Comparison of ENCODE assay signal across 22 cellular contexts in the genomic region with DNA sequence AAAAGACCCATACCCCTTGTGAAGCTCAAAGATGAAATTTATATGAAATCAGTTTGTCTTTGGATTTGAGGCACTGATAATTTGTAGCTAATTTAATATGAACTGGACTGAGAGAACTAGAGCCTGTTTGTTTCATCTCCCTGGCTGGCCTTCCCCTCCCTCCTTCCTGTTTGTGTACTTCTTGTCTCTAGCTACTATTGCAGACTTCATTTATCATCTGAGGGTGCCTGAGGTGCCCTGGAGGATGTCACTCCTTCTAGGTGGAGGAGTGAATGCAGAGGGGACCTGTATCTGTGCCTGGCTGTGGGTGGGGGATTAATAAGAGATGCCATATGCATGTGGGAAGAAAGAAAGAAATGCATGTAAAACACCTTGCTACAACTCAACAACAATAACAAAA. TPM values are rescaled to one million over a fixed set of nuclear protein-coding genes. Genes with fewer than 3 reads are reported as not detected.
DNase-seq lines count a peak whose midpoint lies in the region; ATAC-seq lines count a peak whose summit lies in the region.
"Had no signal": no experiment of that assay in that cellular context is flagged by ENCODE, and none has a peak within 500 bp of the region (broad histone marks: within the 10 kb centered on the region; RNA-seq: fewer than 3 reads in every experiment).

No MANE protein-coding gene starts in this region.

- intact Hi-C loops in activated CD4-positive, alpha-beta T cell treated with anti-CD3 and anti-CD28 coated beads for 36 hours (cut with DNase I, micrococcal nuclease): no loop called here
- intact Hi-C loops in CD4-positive, alpha-beta memory T cell (cut with micrococcal nuclease): no loop called here

- H3K27me3 Mint-ChIP-seq in activated CD4-positive, alpha-beta T cell treated with anti-CD3 and anti-CD28 coated beads for 36 hours: no peaks in the 10 kb centered on the region
- no peaks in the 10 kb centered on the region for H3K27me3 Mint-ChIP-seq in CD4-positive, alpha-beta memory T cell
- peaks cover 3% of the 10 kb centered on the region for H3K27me3 Mint-ChIP-seq in activated CD8-positive, alpha-beta T cell treated with anti-CD3 and anti-CD28 coated beads, Interleukin-2, amount 10 ng/mL, durations not matched to agents 7 days and 5 days (ENCODE audit: low read depth)
- H3K27me3 Mint-ChIP-seq in naive thymus-derived CD8-positive, alpha-beta T cell: peaks cover 0 to 9% (median 0%) of the 10 kb centered on the region in 5 donors

- POLR2A ChIA-PET in activated CD4-positive, alpha-beta T cell treated with anti-CD3 and anti-CD28 coated beads for 36 hours (lab: Charles Lee): no interaction called here
- POLR2A ChIA-PET in CD4-positive, alpha-beta memory T cell (lab: Charles Lee; ENCODE audit: partially characterized antibody): interaction anchor here (0.7 to 2.1 kb wide), 4 partner anchors 9 to 74 kb away, joined by 3 to 6 read pairs (median 4); no protein-coding TSS in a partner anchor
- POLR2A ChIA-PET in activated CD8-positive, alpha-beta T cell treated with anti-CD3 and anti-CD28 coated beads, Interleukin-2, amount 10 ng/mL, durations not matched to agents 7 days and 5 days (lab: Charles Lee): interaction anchor here (0.6 to 1.6 kb wide), 3 partner anchors 9 to 108 kb away, joined by 3 to 6 read pairs (median 4); no protein-coding TSS in a partner anchor
- POLR2A ChIA-PET in naive thymus-derived CD8-positive, alpha-beta T cell (lab: Charles Lee): interaction anchor here (0.6 to 2.9 kb wide), 13 partner anchors 10 to 376 kb away, joined by 3 to 35 read pairs (median 4); partner anchors contain the start of genes NDFIP1 and RNF14

- no peaks in the 10 kb centered on the region for H3K9me3 ChIP-seq in CD4-positive, alpha-beta memory T cell (ENCODE audit: control insufficient read depth in 1 of 2, low read length in 2 of 2)
- H3K9me3 ChIP-seq: BE2C, MG63, Peyer's patch had no signal

- no peak for ATAC-seq in activated CD4-positive, alpha-beta T cell treated with anti-CD3 and anti-CD28 coated beads for 36 hours
- ATAC-seq in activated CD8-positive, alpha-beta T cell treated with anti-CD3 and anti-CD28 coated beads, Interleukin-2, amount 10 ng/mL, durations not matched to agents 7 days and 5 days: peak; percentile 36
- peak in 1 of 2 donors; percentile 62 for ATAC-seq in naive thymus-derived CD8-positive, alpha-beta T cell
- ATAC-seq: HCT116 had no signal

- H3K36me3 ChIP-seq in CD4-positive, alpha-beta memory T cell (ENCODE audit: insufficient read depth, low read length): no peaks in the 10 kb centered on the region
- H3K36me3 ChIP-seq: BE2C, MG63, Peyer's patch had no signal

- H3K36me3 Mint-ChIP-seq in activated CD4-positive, alpha-beta T cell treated with anti-CD3 and anti-CD28 coated beads for 36 hours (ENCODE audit: low read depth): no peaks in the 10 kb centered on the region
- H3K36me3 Mint-ChIP-seq in CD4-positive, alpha-beta memory T cell: no peaks in the 10 kb centered on the region
- H3K36me3 Mint-ChIP-seq in activated CD8-positive, alpha-beta T cell treated with anti-CD3 and anti-CD28 coated beads, Interleukin-2, amount 10 ng/mL, durations not matched to agents 7 days and 5 days (ENCODE audit: low read depth): peaks cover 9% of the 10 kb centered on the region
- no peaks in the 10 kb centered on the region for H3K36me3 Mint-ChIP-seq in naive thymus-derived CD8-positive, alpha-beta T cell
- H3K36me3 Mint-ChIP-seq: IgD-negative memory B cell had no signal

- no peaks in the 10 kb centered on the region for H3K27me3 ChIP-seq in CD4-positive, alpha-beta memory T cell (ENCODE audit: insufficient read depth, low read length)
- H3K27me3 ChIP-seq: BE2C, MG63, Peyer's patch had no signal

- DNase-seq in activated CD4-positive, alpha-beta T cell treated with anti-CD3 and anti-CD28 coated beads for 36 hours: no peak
- DNase-seq in activated CD4-positive, alpha-beta T cell treated with anti-CD3 and anti-CD28 coated beads, Interleukin-2, amount 50 U/mL, for 4 hours: no peak
- no peak for DNase-seq in CD4-positive, alpha-beta memory T cell
- DNase-seq in activated CD8-positive, alpha-beta T cell treated with anti-CD3 and anti-CD28 coated beads, Interleukin-2, amount 10 ng/mL, durations not matched to agents 7 days and 5 days: no peak
- peak in 1 of 10 donors; percentile 24 for DNase-seq in naive thymus-derived CD8-positive, alpha-beta T cell
- no peak for DNase-seq in NAMALWA (ENCODE audit: low spot score)
- DNase-seq in NCI-H526 treated with DMSO at 0.1 percent for 48 hours (lab: John Stamatoyannopoulos, UW): no peak
- no peak for DNase-seq in NCI-H187 treated with DMSO at 0.1 percent for 48 hours (lab: John Stamatoyannopoulos, UW)
- DNase-seq: BE2C; DMS79; GOT3; Kasumi-1; MG63; NCI-H1092; NCI-H1436 treated with DMSO at 0.1 percent for 48 hours; NCI-H2029 treated with DMSO at 0.1 percent for 48 hours; NCI-H2171; NCI-H748 treated with DMSO at 0.1 percent for 48 hours; NK-92 treated with Interleukin-12 subunit alpha and Interleukin-12 subunit beta, amount 100 ng/mL, for 24 hours; Peyer's patch had no signal

- H3K9me3 Mint-ChIP-seq in activated CD4-positive, alpha-beta T cell treated with anti-CD3 and anti-CD28 coated beads for 36 hours (ENCODE audit: low read depth): peaks cover 2% of the 10 kb centered on the region
- no peaks in the 10 kb centered on the region for H3K9me3 Mint-ChIP-seq in CD4-positive, alpha-beta memory T cell
- H3K9me3 Mint-ChIP-seq in activated CD8-positive, alpha-beta T cell treated with anti-CD3 and anti-CD28 coated beads, Interleukin-2, amount 10 ng/mL, durations not matched to agents 7 days and 5 days (ENCODE audit: insufficient read depth): no peaks in the 10 kb centered on the region
- no peaks in the 10 kb centered on the region for H3K9me3 Mint-ChIP-seq in naive thymus-derived CD8-positive, alpha-beta T cell
- H3K9me3 Mint-ChIP-seq: IgD-negative memory B cell had no signal

- peaks cover 13% of the 10 kb centered on the region for H3K4me1 ChIP-seq in CD4-positive, alpha-beta memory T cell (ENCODE audit: insufficient read depth, low read length)
- H3K4me1 ChIP-seq: Peyer's patch had no signal

- peak overlapping the region; percentile 9 for H3K27ac Mint-ChIP-seq in activated CD4-positive, alpha-beta T cell treated with anti-CD3 and anti-CD28 coated beads for 36 hours
- H3K27ac Mint-ChIP-seq in CD4-positive, alpha-beta memory T cell: peak overlapping the region; percentile 7 to 74 (median 71)
- H3K27ac Mint-ChIP-seq in activated CD8-positive, alpha-beta T cell treated with anti-CD3 and anti-CD28 coated beads, Interleukin-2, amount 10 ng/mL, durations not matched to agents 7 days and 5 days: peak overlapping the region; percentile 21
- H3K27ac Mint-ChIP-seq in naive thymus-derived CD8-positive, alpha-beta T cell: peak overlapping the region; percentile 32 to 97 (median 83)
- H3K27ac Mint-ChIP-seq: IgD-negative memory B cell had no signal

- H3K4me3 ChIP-seq in CD4-positive, alpha-beta memory T cell (ENCODE audit: low read length in 2 of 2): no peak overlapping the region
- H3K4me3 ChIP-seq: MG63, Peyer's patch had no signal

- H3K4me3 Mint-ChIP-seq in activated CD4-positive, alpha-beta T cell treated with anti-CD3 and anti-CD28 coated beads for 36 hours: no peak overlapping the region
- H3K4me3 Mint-ChIP-seq in CD4-positive, alpha-beta memory T cell: peak overlapping the region in 6 of 8 donors; percentile 4 to 49 (median 16)
- H3K4me3 Mint-ChIP-seq in activated CD8-positive, alpha-beta T cell treated with anti-CD3 and anti-CD28 coated beads, Interleukin-2, amount 10 ng/mL, durations not matched to agents 7 days and 5 days: no peak overlapping the region
- peak overlapping the region in 9 of 10 donors; percentile 0 to 60 (median 28) for H3K4me3 Mint-ChIP-seq in naive thymus-derived CD8-positive, alpha-beta T cell
- H3K4me3 Mint-ChIP-seq: IgD-negative memory B cell had no signal

- peaks cover 16% of the 10 kb centered on the region for H3K4me1 Mint-ChIP-seq in activated CD4-positive, alpha-beta T cell treated with anti-CD3 and anti-CD28 coated beads for 36 hours
- peaks cover 12 to 20% (median 16%) of the 10 kb centered on the region in 4 donors for H3K4me1 Mint-ChIP-seq in CD4-positive, alpha-beta memory T cell
- H3K4me1 Mint-ChIP-seq in activated CD8-positive, alpha-beta T cell treated with anti-CD3 and anti-CD28 coated beads, Interleukin-2, amount 10 ng/mL, durations not matched to agents 7 days and 5 days (ENCODE audit: low read depth): peaks cover 19% of the 10 kb centered on the region
- peaks cover 10 to 28% (median 17%) of the 10 kb centered on the region in 4 donors for H3K4me1 Mint-ChIP-seq in naive thymus-derived CD8-positive, alpha-beta T cell

- CTCF ChIA-PET in activated CD4-positive, alpha-beta T cell treated with anti-CD3 and anti-CD28 coated beads for 36 hours (lab: Charles Lee): no interaction called here
- CTCF ChIA-PET in CD4-positive, alpha-beta memory T cell (lab: Charles Lee; ENCODE audit: partially characterized antibody): interaction anchor here (0.6 to 1.8 kb wide), 5 partner anchors 9 to 74 kb away, joined by 3 to 5 read pairs (median 3); no protein-coding TSS in a partner anchor
- CTCF ChIA-PET in activated CD8-positive, alpha-beta T cell treated with anti-CD3 and anti-CD28 coated beads, Interleukin-2, amount 10 ng/mL, durations not matched to agents 7 days and 5 days (lab: Charles Lee): interaction anchor here (1.2 to 3.0 kb wide), 6 partner anchors 10 to 109 kb away, joined by 3 to 16 read pairs (median 4); partner anchors contain the start of gene GNPDA1

- H3K27ac ChIP-seq in CD4-positive, alpha-beta memory T cell (ENCODE audit: low read depth, low read length): no peak overlapping the region
- H3K27ac ChIP-seq: Peyer's patch had no signal

RNA-seq across cellular contexts. Expression of gene GNPDA1, which starts 22.2 kb away (rescaled TPM):
- 10 to 100 TPM; 75.4 to 77.4 TPM for total RNA-seq in activated CD4-positive, alpha-beta T cell treated with anti-CD3 and anti-CD28 coated beads for 36 hours
- total RNA-seq in CD4-positive, alpha-beta memory T cell: 10 to 100 TPM; 23.0 to 24.1 TPM
- 10 to 100 TPM; 25.8 to 38.6 TPM for polyA plus RNA-seq in CD4-positive, alpha-beta memory T cell
- total RNA-seq in activated CD8-positive, alpha-beta T cell treated with anti-CD3 and anti-CD28 coated beads, Interleukin-2, amount 10 ng/mL, durations not matched to agents 7 days and 5 days: 10 to 100 TPM; 34.9 to 41.0 TPM
- total RNA-seq in naive thymus-derived CD8-positive, alpha-beta T cell: 10 to 100 TPM; 27.3 to 29.4 TPM
- 10 to 100 TPM; 40.9 to 51.0 (median 43.9) TPM for polyA plus RNA-seq in naive thymus-derived CD8-positive, alpha-beta T cell

Comparison
In these comparisons a context has a peak if more than half of its experiments do, and no peak if none do; other contexts are left out.
1. H3K27ac Mint-ChIP-seq: peak in every context shown above with its lines; median percentile 83 in naive thymus-derived CD8-positive, alpha-beta T cell; 71 in CD4-positive, alpha-beta memory T cell; 21 in activated CD8-positive, alpha-beta T cell treated with anti-CD3 and anti-CD28 coated beads, Interleukin-2, amount 10 ng/mL, durations not matched to agents 7 days and 5 days; 9 in activated CD4-positive, alpha-beta T cell treated with anti-CD3 and anti-CD28 coated beads for 36 hours.
2. H3K4me3 Mint-ChIP-seq: peak in CD4-positive, alpha-beta memory T cell (6 of 8) and naive thymus-derived CD8-positive, alpha-beta T cell (9 of 10); none in activated CD4-positive, alpha-beta T cell treated with anti-CD3 and anti-CD28 coated beads for 36 hours (single experiment) and activated CD8-positive, alpha-beta T cell treated with anti-CD3 and anti-CD28 coated beads, Interleukin-2, amount 10 ng/mL, durations not matched to agents 7 days and 5 days (single experiment).